Comparison of ENCODE assay signal across 19 cellular contexts in the genomic region with DNA sequence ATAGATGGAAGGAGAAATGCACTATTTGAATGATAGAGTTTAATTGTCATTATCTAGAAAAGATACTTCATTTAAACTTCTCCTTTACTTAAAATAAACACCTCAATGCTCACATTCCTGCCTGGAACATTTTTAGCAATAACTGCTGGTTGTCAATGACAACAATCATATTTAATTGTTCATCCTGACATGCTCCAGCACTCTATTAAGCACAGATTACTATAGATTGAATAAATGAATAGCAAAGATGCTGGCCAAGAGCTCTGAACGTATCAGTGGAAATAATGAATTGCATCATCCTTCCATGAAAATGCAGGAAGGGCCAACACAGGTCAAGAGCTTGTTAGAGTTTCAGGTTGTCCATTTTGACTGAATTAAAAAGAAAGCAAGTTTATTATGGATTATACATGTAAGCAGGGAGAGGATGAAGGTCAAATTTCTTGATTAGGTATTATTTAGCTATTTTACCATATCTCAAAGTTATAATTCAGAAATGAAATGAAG.
"Had no signal": no experiment of that assay in that cellular context is flagged by ENCODE, and none has a peak within 500 bp of the region (broad histone marks: within the 10 kb centered on the region; RNA-seq: fewer than 3 reads in every experiment).

No MANE protein-coding gene starts in this region.

- H3K27ac ChIP-seq: ascending aorta, neural progenitor cell, ovary, testis, upper lobe of left lung had no signal

- ATAC-seq: activated CD4-positive, CD25-positive, alpha-beta regulatory T cell treated with anti-CD3 and anti-CD28 coated beads, Interleukin-2, amount 50 U/mL, for 24 hours; activated naive CD8-positive, alpha-beta T cell treated with anti-CD3 and anti-CD28 coated beads, Interleukin-2, amount 50 U/mL, for 24 hours; sciatic nerve; stimulated activated naive CD8-positive, alpha-beta T cell treated with anti-CD3 and anti-CD28 coated beads, Interleukin-15, amount 100 ng/mL, for 72 hours had no signal

- H3K4me3 ChIP-seq: ascending aorta, heart left ventricle, neural progenitor cell, ovary, testis, upper lobe of left lung had no signal

- H3K27me3 ChIP-seq: ascending aorta, heart left ventricle, neural progenitor cell, ovary, testis, upper lobe of left lung had no signal

- H3K36me3 ChIP-seq: ascending aorta, heart left ventricle, neural progenitor cell, ovary, upper lobe of left lung had no signal

- FAIRE-seq: colon, frontal cortex had no signal

- H3K9me3 ChIP-seq: ascending aorta, heart left ventricle, ovary, testis, upper lobe of left lung had no signal

- H3K4me2 ChIP-seq: neural progenitor cell had no signal

- DNase-seq: activated naive CD4-positive, alpha-beta T cell treated with anti-CD3 and anti-CD28 coated beads for 36 hours; activated naive CD8-positive, alpha-beta T cell treated with anti-CD3 and anti-CD28 coated beads, Interleukin-2, amount 50 U/mL, for 24 hours; caudate nucleus; effector CD4-positive, alpha-beta T cell; immature natural killer cell; left cardiac atrium; ovary; stimulated activated CD4-positive, alpha-beta T cell treated with anti-CD3 and anti-CD28 coated beads, Interleukin-1b, Interleukin-23, amount 100 ng/mL, for 48 hours; stimulated activated naive CD8-positive, alpha-beta T cell treated with anti-CD3 and anti-CD28 coated beads, Interleukin-15, amount 100 ng/mL, for 72 hours; T1000; testis; upper lobe of left lung had no signal

- H3K4me1 ChIP-seq: ascending aorta, heart left ventricle, testis, upper lobe of left lung had no signal

- H3K9ac ChIP-seq: neural progenitor cell had no signal
